In genomic region chr12:19962192-19962591, GRCh38 we compare ENCODE assay signal across 25 cellular contexts.
"Had no signal": no experiment of that assay in that cellular context is flagged by ENCODE, and none has a peak within 500 bp of the region (broad histone marks: within the 10 kb centered on the region; RNA-seq: fewer than 3 reads in every experiment).

No MANE protein-coding gene starts in this region.

- H3K4me1 ChIP-seq: gastrocnemius medialis, left lung, prostate gland, spleen, transverse colon had no signal

- H3K4me3 ChIP-seq: gastrocnemius medialis, left lung, pancreas, prostate gland, spleen, transverse colon had no signal

- H3K36me3 ChIP-seq: brain microvascular endothelial cell, gastrocnemius medialis, left lung, pancreas, prostate gland, spleen, transverse colon had no signal

- DNase-seq: activated CD4-positive, alpha-beta T cell treated with anti-CD3 and anti-CD28 coated beads for 48 hours; activated CD4-positive, alpha-beta T cell treated with anti-CD3 and anti-CD28 coated beads, Interleukin-2, amount 50 U/mL, for 48 hours; activated CD8-positive, alpha-beta memory T cell treated with anti-CD3 and anti-CD28 coated beads for 24 hours; activated gamma-delta T cell; activated naive CD4-positive, alpha-beta T cell treated with anti-CD3 and anti-CD28 coated beads, Interleukin-2, amount 50 U/mL, for 16 hours; amniotic stem cell; brain microvascular endothelial cell; caudate nucleus; cortex of kidney; effector memory CD8-positive, alpha-beta T cell; erythroblast; gastrocnemius medialis; hypothalamus; left lung; midbrain; naive thymus-derived CD4-positive, alpha-beta T cell; nucleus accumbens; pancreas; spleen; stimulated activated naive CD4-positive, alpha-beta T cell; T-helper 9 cell; transverse colon had no signal

- H3K27ac ChIP-seq: brain microvascular endothelial cell, gastrocnemius medialis, left lung, pancreas, prostate gland, spleen, transverse colon, VCaP had no signal

- ATAC-seq: activated CD4-positive, CD25-positive, alpha-beta regulatory T cell treated with anti-CD3 and anti-CD28 coated beads, Interleukin-2, amount 50 U/mL, for 24 hours; effector memory CD8-positive, alpha-beta T cell; gastrocnemius medialis; left lung; naive thymus-derived CD4-positive, alpha-beta T cell; pancreas had no signal

- H3K9me3 ChIP-seq: gastrocnemius medialis, left lung, pancreas, prostate gland, spleen, transverse colon had no signal

- H3K27me3 ChIP-seq: brain microvascular endothelial cell, gastrocnemius medialis, left lung, pancreas, spleen, transverse colon had no signal
